16 cellular contexts compared by ENCODE assay signal in genomic region chr10:99540339-99540672, GRCh38. TPM values are rescaled to one million over a fixed set of nuclear protein-coding genes. Genes with fewer than 3 reads are reported as not detected.
DNase-seq lines count a peak whose midpoint lies in the region; ATAC-seq and TF ChIP-seq lines count a peak whose summit lies in the region.
"Had no signal": no experiment of that assay in that cellular context is flagged by ENCODE, and none has a peak within 500 bp of the region (broad histone marks: within the 10 kb centered on the region; RNA-seq: fewer than 3 reads in every experiment).

No MANE protein-coding gene starts in this region.

- no peaks in the 10 kb centered on the region for H3K9me3 ChIP-seq in mammary epithelial cell (replicated peaks; ENCODE audit: insufficient read depth, low read length)
- no peaks in the 10 kb centered on the region for H3K9me3 ChIP-seq in neural cell (ENCODE audit: low read length)
- no peaks in the 10 kb centered on the region for H3K9me3 ChIP-seq in upper lobe of right lung

- H3K27me3 Mint-ChIP-seq in natural killer cell treated with Interleukin-12 subunit alpha and Interleukin-12 subunit beta and Interleukin-15 and Interleukin-18, amount 100 ng/mL, for 72 hours: peaks cover 48 to 59% of the 10 kb centered on the region in 2 donors
- H3K27me3 Mint-ChIP-seq in natural killer cell (ENCODE audit: low read depth in 2 of 2): peaks cover 59 to 70% of the 10 kb centered on the region in 2 donors

- DNase-seq in natural killer cell treated with Interleukin-12 subunit alpha and Interleukin-12 subunit beta and Interleukin-15 and Interleukin-18, amount 100 ng/mL, for 72 hours (ENCODE audit: low spot score): peak; percentile 38
- DNase-seq in natural killer cell (no peak), mammary epithelial cell (no peak), upper lobe of right lung (no peak), AG08396 (ENCODE audit: low spot score) (no peak)
- DNase-seq: activated CD4-positive, alpha-beta T cell treated with anti-CD3 and anti-CD28 coated beads, Interleukin-2, amount 50 U/mL, for 1 hour; activated naive CD8-positive, alpha-beta T cell treated with anti-CD3 and anti-CD28 coated beads for 36 hours; GF-D8; IMR-90; NCI-H748 treated with DMSO at 0.1 percent for 48 hours; substantia nigra had no signal

- no peaks in the 10 kb centered on the region for H3K36me3 ChIP-seq in mammary epithelial cell (ENCODE audit: insufficient read depth, low read length)
- H3K36me3 ChIP-seq in neural cell (ENCODE audit: insufficient read depth, low read length): no peaks in the 10 kb centered on the region
- no peaks in the 10 kb centered on the region for H3K36me3 ChIP-seq in upper lobe of right lung

- WGBS in mammary epithelial cell (ENCODE audit: low coverage, missing lambda C conversion rate): 16% methylated on average over 5 of the region's 30 CpGs

- dilution Hi-C loops in mammary epithelial cell (cut with HindIII; ENCODE audit: low sequenced_read_pairs): no loop called here

- TF ChIP-seq RAD21 in neural cell (conservative IDR thresholded peaks at IDR 0.05): no peak

- H2AFZ ChIP-seq in mammary epithelial cell (ENCODE audit: low read depth, low read length) (no peak overlapping the region), neural cell (ENCODE audit: low read depth, low read length) (no peak overlapping the region)

- H3K4me3 ChIP-seq in mammary epithelial cell (replicated peaks in 1 of 3; ENCODE audit: insufficient read depth in 1 of 3, low read depth in 2 of 3, low read length in 3 of 3) (no peak overlapping the region), neural cell (ENCODE audit: low read length) (peak overlapping the region; percentile 3), upper lobe of right lung (peak overlapping the region; percentile 19)

- H3F3A ChIP-seq in neural cell (ENCODE audit: insufficient read depth, low read length, poor library complexity, severe bottlenecking): no peaks in the 10 kb centered on the region

- no peaks in the 10 kb centered on the region for H3K9me2 ChIP-seq in neural cell (ENCODE audit: insufficient read depth, low read length)

- no peak overlapping the region for H3K27ac Mint-ChIP-seq in natural killer cell treated with Interleukin-12 subunit alpha and Interleukin-12 subunit beta and Interleukin-15 and Interleukin-18, amount 100 ng/mL, for 72 hours
- no peak overlapping the region for H3K27ac Mint-ChIP-seq in natural killer cell
- H3K27ac Mint-ChIP-seq: activated naive CD8-positive, alpha-beta T cell treated with anti-CD3 and anti-CD28 coated beads for 36 hours had no signal

- no TSS peak for BruUV-seq in mammary epithelial cell (replicated peaks; lab: Mats Ljungman, UMichigan)

- peaks cover 5% of the 10 kb centered on the region for H3K4me1 ChIP-seq in mammary epithelial cell (ENCODE audit: insufficient read depth, low read length)
- peaks cover 14% of the 10 kb centered on the region for H3K4me1 ChIP-seq in upper lobe of right lung

- H3K9me3 Mint-ChIP-seq in natural killer cell treated with Interleukin-12 subunit alpha and Interleukin-12 subunit beta and Interleukin-15 and Interleukin-18, amount 100 ng/mL, for 72 hours: no peaks in the 10 kb centered on the region
- H3K9me3 Mint-ChIP-seq in natural killer cell: no peaks in the 10 kb centered on the region
- H3K9me3 Mint-ChIP-seq: activated naive CD8-positive, alpha-beta T cell treated with anti-CD3 and anti-CD28 coated beads for 36 hours had no signal

- no peak overlapping the region for H3K9ac ChIP-seq in mammary epithelial cell (ENCODE audit: insufficient read depth, low read length)
- no peak overlapping the region for H3K9ac ChIP-seq in neural cell (ENCODE audit: low read length)

- H4K20me1 ChIP-seq in mammary epithelial cell (ENCODE audit: insufficient read depth, low read length): peaks cover 2% of the 10 kb centered on the region
- no peaks in the 10 kb centered on the region for H4K20me1 ChIP-seq in neural cell (ENCODE audit: insufficient read depth)

- H3K27me3 ChIP-seq in mammary epithelial cell (ENCODE audit: insufficient read depth, low read length) (peaks cover 61% of the 10 kb centered on the region), neural cell (ENCODE audit: insufficient read depth, low read depth, low read length) (peaks cover 88% of the 10 kb centered on the region), upper lobe of right lung (peaks cover 86% of the 10 kb centered on the region)

- H3K36me3 Mint-ChIP-seq in natural killer cell treated with Interleukin-12 subunit alpha and Interleukin-12 subunit beta and Interleukin-15 and Interleukin-18, amount 100 ng/mL, for 72 hours: no peaks in the 10 kb centered on the region
- H3K36me3 Mint-ChIP-seq in natural killer cell: no peaks in the 10 kb centered on the region
- H3K36me3 Mint-ChIP-seq: activated naive CD8-positive, alpha-beta T cell treated with anti-CD3 and anti-CD28 coated beads for 36 hours had no signal

- no peak for ATAC-seq in natural killer cell treated with Interleukin-12 subunit alpha and Interleukin-12 subunit beta and Interleukin-15 and Interleukin-18, amount 100 ng/mL, for 72 hours
- ATAC-seq in natural killer cell (no peak), upper lobe of right lung (no peak), HG02840 (IDR thresholded peaks at IDR 0.05; ENCODE audit: low FRiP score, unreplicated experiment) (no peak), esophagus mucosa (no peak)

- intact Hi-C loops in natural killer cell (cut with micrococcal nuclease): no loop called here
- intact Hi-C loops in mammary epithelial cell (cut with micrococcal nuclease): no loop called here
- intact Hi-C loops in upper lobe of right lung (cut with DNase I): no loop called here

- TF ChIP-seq CTCF in natural killer cell (IDR thresholded peaks at IDR 0.05): no peak
- TF ChIP-seq CTCF in mammary epithelial cell (conservative IDR thresholded peaks at IDR 0.05 in 1 of 2, IDR thresholded peaks at IDR 0.05 in 1 of 2; ENCODE audit: extremely low read depth in 1 of 2, insufficient read depth in 1 of 2, low read depth in 1 of 2, low read length in 2 of 2): no peak
- TF ChIP-seq CTCF in neural cell (IDR thresholded peaks at IDR 0.05; ENCODE audit: poor library complexity, severe bottlenecking): no peak
- no peak for TF ChIP-seq CTCF in upper lobe of right lung (IDR thresholded peaks at IDR 0.05)

- no peak for TF ChIP-seq EP300 in neural cell (conservative IDR thresholded peaks at IDR 0.05; ENCODE audit: poor library complexity, severe bottlenecking)

- in situ Hi-C loops in mammary epithelial cell (cut with MboI; ENCODE audit: low sequenced_read_pairs in 2 of 2): no loop called here

- H3K79me2 ChIP-seq in mammary epithelial cell (ENCODE audit: insufficient read depth, low read length) (no peaks in the 10 kb centered on the region), neural cell (replicated peaks; ENCODE audit: insufficient read depth, low read length) (no peaks in the 10 kb centered on the region)

- no peak overlapping the region for H3K4me3 Mint-ChIP-seq in natural killer cell treated with Interleukin-12 subunit alpha and Interleukin-12 subunit beta and Interleukin-15 and Interleukin-18, amount 100 ng/mL, for 72 hours
- no peak overlapping the region for H3K4me3 Mint-ChIP-seq in natural killer cell
- H3K4me3 Mint-ChIP-seq: activated naive CD8-positive, alpha-beta T cell treated with anti-CD3 and anti-CD28 coated beads for 36 hours had no signal

- H3K4me2 ChIP-seq in mammary epithelial cell (ENCODE audit: insufficient read depth, low read depth, low read length) (peak overlapping the region; percentile 55), neural cell (ENCODE audit: low read length) (no peak overlapping the region)

- CTCF ChIA-PET in mammary epithelial cell (lab: Charles Lee; ENCODE audit: low non-redundant PET): no interaction called here

- H3K27ac ChIP-seq in mammary epithelial cell (ENCODE audit: insufficient read depth, low read depth, low read length) (no peak overlapping the region), neural cell (ENCODE audit: low read length) (no peak overlapping the region), upper lobe of right lung (no peak overlapping the region)

- H3K4me1 Mint-ChIP-seq in natural killer cell treated with Interleukin-12 subunit alpha and Interleukin-12 subunit beta and Interleukin-15 and Interleukin-18, amount 100 ng/mL, for 72 hours (ENCODE audit: low read depth in 2 of 2): peaks cover 4 to 6% of the 10 kb centered on the region in 2 donors
- H3K4me1 Mint-ChIP-seq in natural killer cell: peaks cover 0 to 5% of the 10 kb centered on the region in 2 donors

TF ChIP-seq in neural cell, 6 proteins besides CTCF, POLR2A, EP300 and RAD21 (continues in another document):
- no peak for TF ChIP-seq POLR2AphosphoS5 (IDR thresholded peaks at IDR 0.05)
- no peak for TF ChIP-seq MXI1 (conservative IDR thresholded peaks at IDR 0.05; ENCODE audit: poor library complexity, severe bottlenecking)
- no peak for TF ChIP-seq TAF1 (IDR thresholded peaks at IDR 0.05; ENCODE audit: low read depth)

RNA-seq across cellular contexts. Expression of gene NKX2-3, which starts 7.6 kb away (rescaled TPM):
- not detected for total RNA-seq in natural killer cell treated with Interleukin-12 subunit alpha and Interleukin-12 subunit beta and Interleukin-15 and Interleukin-18, amount 100 ng/mL, for 72 hours
- total RNA-seq in natural killer cell (not detected), mammary epithelial cell (not detected), upper lobe of right lung (0.26 TPM), esophagus mucosa (0.12 TPM)
- polyA plus RNA-seq in mammary epithelial cell (not detected), neural cell (not detected in 2 replicates)
- polyA minus RNA-seq in mammary epithelial cell (not detected), neural cell (not detected in 2 replicates)
- total RNA-seq: activated naive CD8-positive, alpha-beta T cell treated with anti-CD3 and anti-CD28 coated beads for 36 hours; IMR-90; myocyte; renal cortical epithelial cell had no signal
- polyA plus RNA-seq: IMR-90 had no signal

Comparison
In these comparisons a context has a peak if more than half of its experiments do, and no peak if none do; other contexts are left out.
1. H3K4me3 ChIP-seq: peak in neural cell (single experiment) and upper lobe of right lung (single experiment); none in mammary epithelial cell (0 of 3).